In genomic region chr6:15131234-15132195, GRCh38 we compare ENCODE assay signal across 1 cellular context.
TF ChIP-seq lines count a peak whose summit lies in the region.

No MANE protein-coding gene starts in this region.

TF ChIP-seq in K562, 482 proteins besides CTCF, POLR2A, EP300 and RAD21 (continued from another document):
- TF ChIP-seq PBX2 (CRISPR knock-in tag; IDR thresholded peaks at IDR 0.05; ENCODE audit: low read depth) = no peak
- peak; percentile 52 for TF ChIP-seq PBX2 (tag; conservative IDR thresholded peaks at IDR 0.05; ENCODE audit: low read depth)
- TF ChIP-seq LARP7 (IDR thresholded peaks at IDR 0.05) = 0 out of 2 replicates have a peak, but pooled peaks have one; percentile 26
- TF ChIP-seq ILK (tag; IDR thresholded peaks at IDR 0.05; ENCODE audit: borderline replicate concordance, low read depth) = no peak
- TF ChIP-seq, protein P1, sequence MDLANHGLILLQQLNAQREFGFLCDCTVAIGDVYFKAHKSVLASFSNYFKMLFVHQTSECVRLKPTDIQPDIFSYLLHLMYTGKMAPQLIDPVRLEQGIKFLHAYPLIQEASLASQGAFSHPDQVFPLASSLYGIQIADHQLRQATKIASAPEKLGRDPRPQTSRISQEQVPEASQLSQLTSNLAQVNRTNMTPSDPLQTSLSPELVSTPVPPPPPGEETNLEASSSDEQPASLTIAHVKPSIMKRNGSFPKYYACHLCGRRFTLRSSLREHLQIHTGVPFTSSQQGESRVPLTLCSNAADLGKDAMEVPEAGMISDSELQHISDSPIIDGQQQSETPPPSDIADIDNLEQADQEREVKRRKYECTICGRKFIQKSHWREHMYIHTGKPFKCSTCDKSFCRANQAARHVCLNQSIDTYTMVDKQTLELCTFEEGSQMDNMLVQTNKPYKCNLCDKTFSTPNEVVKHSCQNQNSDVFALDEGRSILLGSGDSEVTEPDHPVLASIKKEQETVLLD (IDR thresholded peaks at IDR 0.05) = 0 out of 2 replicates have a peak, but pooled peaks have one; percentile 17
- TF ChIP-seq C11orf30 (IDR thresholded peaks at IDR 0.05; ENCODE audit: low read depth) = peak; percentile 84
- peak; percentile 94 for TF ChIP-seq ZNF316 (IDR thresholded peaks at IDR 0.05)
- peak; percentile 45 for TF ChIP-seq MEIS2 (IDR thresholded peaks at IDR 0.05; ENCODE audit: partially characterized antibody)
- TF ChIP-seq MAFK (IDR thresholded peaks at IDR 0.05; ENCODE audit: low read length) = peak; percentile 63; the same call in 1 of the 2 replicates
- TF ChIP-seq MAFF (IDR thresholded peaks at IDR 0.05; ENCODE audit: low read length) = peak; percentile 66
- TF ChIP-seq ZNF507 (tag; conservative IDR thresholded peaks at IDR 0.05) = no peak
- TF ChIP-seq MAFG (tag; conservative IDR thresholded peaks at IDR 0.05) = peak; percentile 74
- no peak for TF ChIP-seq TAL1 (IDR thresholded peaks at IDR 0.05)
- no peak for TF ChIP-seq KLF1 (tag; IDR thresholded peaks at IDR 0.05)
